Comparison of ENCODE assay signal across 16 cellular contexts in the genomic region with DNA sequence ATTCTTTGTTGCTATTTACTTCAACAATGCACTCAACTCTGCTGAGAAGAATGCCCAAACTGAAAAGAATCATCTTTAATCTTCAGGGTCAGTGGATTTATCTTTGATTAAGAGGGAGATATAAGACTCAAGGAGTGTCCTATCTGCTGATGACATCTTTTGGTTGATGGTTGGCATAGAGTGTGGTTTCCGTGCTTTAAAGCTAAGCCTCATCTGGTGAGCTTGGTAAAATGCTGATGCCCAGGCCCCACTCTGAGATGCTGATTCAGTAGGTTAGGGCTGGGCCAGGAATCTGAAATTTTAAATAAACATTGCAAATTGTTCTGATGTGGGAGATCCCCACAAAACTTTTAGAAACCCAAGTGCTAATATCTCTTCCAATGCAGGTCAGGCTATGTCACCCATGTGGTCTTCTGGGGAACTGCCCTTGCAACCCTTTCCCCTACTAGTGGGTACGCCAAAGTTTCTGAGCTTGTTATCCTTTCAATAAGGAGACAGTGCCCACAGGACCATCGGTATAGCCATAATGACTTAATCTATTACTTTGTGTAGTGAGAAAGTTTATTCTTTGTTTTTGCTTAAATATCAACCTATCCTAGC.
DNase-seq lines count a peak whose midpoint lies in the region; ATAC-seq and TF ChIP-seq lines count a peak whose summit lies in the region.
"Had no signal": no experiment of that assay in that cellular context is flagged by ENCODE, and none has a peak within 500 bp of the region (broad histone marks: within the 10 kb centered on the region; RNA-seq: fewer than 3 reads in every experiment).

No MANE protein-coding gene starts in this region.

- H3K27me3 ChIP-seq in CD4-positive, CD25-positive, alpha-beta regulatory T cell (ENCODE audit: control insufficient read depth, insufficient read depth, low read length) = no peaks in the 10 kb centered on the region
- H3K27me3 ChIP-seq in DOHH2 (ENCODE audit: control insufficient read depth, low read length) = no peaks in the 10 kb centered on the region
- no peaks in the 10 kb centered on the region for H3K27me3 ChIP-seq in naive thymus-derived CD4-positive, alpha-beta T cell (ENCODE audit: control insufficient read depth in 2 of 2, insufficient read depth in 2 of 2, low read length in 2 of 2)
- H3K27me3 ChIP-seq: left lung, thyroid gland had no signal

- H3K27ac Mint-ChIP-seq in CD4-positive, CD25-positive, alpha-beta regulatory T cell = peak overlapping the region; percentile 55 to 82 (median 77)
- H3K27ac Mint-ChIP-seq in activated T-helper 17 cell treated with anti-CD3 and anti-CD28 coated beads, Interleukin-2, amount 50 U/mL, for 72 hours = peak overlapping the region; percentile 76
- H3K27ac Mint-ChIP-seq in naive thymus-derived CD4-positive, alpha-beta T cell = peak overlapping the region in 8 of 9 donors; percentile 60 to 98 (median 90)
- no peak overlapping the region for H3K27ac Mint-ChIP-seq in activated T-helper 2 cell treated with anti-CD3 and anti-CD28 coated beads, Interferon-gamma antibody, Interleukin-2, Interleukin-4, amounts not matched to agents 10 μg/mL and 5 μg/mL and 100 μg/mL, durations not matched to agents 14 hours and 24 hours and 36 hours

- no peaks in the 10 kb centered on the region for H3K9me3 ChIP-seq in CD4-positive, CD25-positive, alpha-beta regulatory T cell (ENCODE audit: control insufficient read depth in 2 of 2, low read length in 2 of 2)
- H3K9me3 ChIP-seq in DOHH2 (ENCODE audit: control insufficient read depth, insufficient read depth, low read length) = no peaks in the 10 kb centered on the region
- no peaks in the 10 kb centered on the region for H3K9me3 ChIP-seq in naive thymus-derived CD4-positive, alpha-beta T cell (ENCODE audit: control insufficient read depth in 2 of 3, low read length in 3 of 3)
- H3K9me3 ChIP-seq: left lung, thyroid gland had no signal

- POLR2A ChIA-PET in naive thymus-derived CD4-positive, alpha-beta T cell (lab: Charles Lee) = interaction anchor here (0.6 to 2.5 kb wide), 10 partner anchors 10 to 251 kb away, joined by 3 to 8 read pairs (median 5); no protein-coding TSS in a partner anchor

- CTCF ChIA-PET in naive thymus-derived CD4-positive, alpha-beta T cell (lab: Charles Lee) = interaction anchor here (0.8 to 1.4 kb wide), 3 partner anchors 11 to 124 kb away, joined by 3 to 7 read pairs (median 4); no protein-coding TSS in a partner anchor

- intact Hi-C loops in naive thymus-derived CD4-positive, alpha-beta T cell (cut with micrococcal nuclease) = loop anchor here in 1 of 2 donors (2.0 kb wide), 1 partner anchor 14 kb away; no protein-coding TSS in a partner anchor
- intact Hi-C loops in activated T-helper 2 cell treated with anti-CD3 and anti-CD28 coated beads, Interferon-gamma antibody, Interleukin-2, Interleukin-4, amounts not matched to agents 10 μg/mL and 5 μg/mL and 100 μg/mL, durations not matched to agents 14 hours and 24 hours and 36 hours (cut with micrococcal nuclease) = no loop called here

- H3K4me1 Mint-ChIP-seq in CD4-positive, CD25-positive, alpha-beta regulatory T cell = peaks cover 10 to 80% (median 53%) of the 10 kb centered on the region in 4 donors
- H3K4me1 Mint-ChIP-seq in activated T-helper 17 cell treated with anti-CD3 and anti-CD28 coated beads, Interleukin-2, amount 50 U/mL, for 72 hours = peaks cover 24% of the 10 kb centered on the region
- H3K4me1 Mint-ChIP-seq in naive thymus-derived CD4-positive, alpha-beta T cell = peaks cover 34 to 92% (median 76%) of the 10 kb centered on the region in 7 donors
- peaks cover 14% of the 10 kb centered on the region for H3K4me1 Mint-ChIP-seq in activated T-helper 2 cell treated with anti-CD3 and anti-CD28 coated beads, Interferon-gamma antibody, Interleukin-2, Interleukin-4, amounts not matched to agents 10 μg/mL and 5 μg/mL and 100 μg/mL, durations not matched to agents 14 hours and 24 hours and 36 hours (ENCODE audit: low read depth)

- H3K9me2 ChIP-seq in DOHH2 (replicated peaks; ENCODE audit: control insufficient read depth, low read length) = no peaks in the 10 kb centered on the region

- H3K4me2 ChIP-seq in DOHH2 (ENCODE audit: low read length) = peak overlapping the region; percentile 87

- H3K27ac ChIP-seq in CD4-positive, CD25-positive, alpha-beta regulatory T cell (ENCODE audit: insufficient read depth, low read length, poor library complexity, severe bottlenecking) = peak overlapping the region; percentile 75
- peak overlapping the region; percentile 96 for H3K27ac ChIP-seq in DOHH2 (ENCODE audit: low read depth, low read length)
- peak overlapping the region; percentile 58 for H3K27ac ChIP-seq in naive thymus-derived CD4-positive, alpha-beta T cell (ENCODE audit: low read depth, low read length)
- H3K27ac ChIP-seq: left lung, thyroid gland had no signal

- no peaks in the 10 kb centered on the region for H4K20me1 ChIP-seq in DOHH2 (ENCODE audit: control insufficient read depth, insufficient read depth, low read depth, low read length)

- peaks cover 93% of the 10 kb centered on the region for H3K36me3 ChIP-seq in CD4-positive, CD25-positive, alpha-beta regulatory T cell (ENCODE audit: control insufficient read depth, insufficient read depth, low read length)
- peaks cover 94% of the 10 kb centered on the region for H3K36me3 ChIP-seq in DOHH2 (ENCODE audit: control insufficient read depth, low read length)
- H3K36me3 ChIP-seq in naive thymus-derived CD4-positive, alpha-beta T cell (ENCODE audit: control insufficient read depth in 2 of 3, insufficient read depth in 3 of 3, low read length in 3 of 3) = peaks cover 46 to 81% (median 73%) of the 10 kb centered on the region in 3 experiments
- H3K36me3 ChIP-seq: thyroid gland had no signal

- no peaks in the 10 kb centered on the region for H3K9me3 Mint-ChIP-seq in CD4-positive, CD25-positive, alpha-beta regulatory T cell
- H3K9me3 Mint-ChIP-seq in activated T-helper 17 cell treated with anti-CD3 and anti-CD28 coated beads, Interleukin-2, amount 50 U/mL, for 72 hours = no peaks in the 10 kb centered on the region
- no peaks in the 10 kb centered on the region for H3K9me3 Mint-ChIP-seq in naive thymus-derived CD4-positive, alpha-beta T cell
- no peaks in the 10 kb centered on the region for H3K9me3 Mint-ChIP-seq in activated T-helper 2 cell treated with anti-CD3 and anti-CD28 coated beads, Interferon-gamma antibody, Interleukin-2, Interleukin-4, amounts not matched to agents 10 μg/mL and 5 μg/mL and 100 μg/mL, durations not matched to agents 14 hours and 24 hours and 36 hours

- H3K4me1 ChIP-seq in CD4-positive, CD25-positive, alpha-beta regulatory T cell (ENCODE audit: control insufficient read depth, insufficient read depth, low read length, poor library complexity, severe bottlenecking) = peaks cover 60% of the 10 kb centered on the region
- H3K4me1 ChIP-seq in DOHH2 (ENCODE audit: control insufficient read depth, low read length) = peaks cover 80% of the 10 kb centered on the region
- H3K4me1 ChIP-seq in naive thymus-derived CD4-positive, alpha-beta T cell (ENCODE audit: control insufficient read depth in 2 of 2, insufficient read depth in 2 of 2, low read length in 2 of 2) = peaks cover 25 to 74% of the 10 kb centered on the region in 2 donors
- H3K4me1 ChIP-seq: left lung, thyroid gland had no signal

- peaks cover 52% of the 10 kb centered on the region for H3F3A ChIP-seq in DOHH2 (ENCODE audit: control insufficient read depth, insufficient read depth)

- no peaks in the 10 kb centered on the region for H3K27me3 Mint-ChIP-seq in CD4-positive, CD25-positive, alpha-beta regulatory T cell
- H3K27me3 Mint-ChIP-seq in activated T-helper 17 cell treated with anti-CD3 and anti-CD28 coated beads, Interleukin-2, amount 50 U/mL, for 72 hours = no peaks in the 10 kb centered on the region
- no peaks in the 10 kb centered on the region for H3K27me3 Mint-ChIP-seq in naive thymus-derived CD4-positive, alpha-beta T cell
- no peaks in the 10 kb centered on the region for H3K27me3 Mint-ChIP-seq in activated T-helper 2 cell treated with anti-CD3 and anti-CD28 coated beads, Interferon-gamma antibody, Interleukin-2, Interleukin-4, amounts not matched to agents 10 μg/mL and 5 μg/mL and 100 μg/mL, durations not matched to agents 14 hours and 24 hours and 36 hours (ENCODE audit: low read depth)

- H3K36me3 Mint-ChIP-seq in CD4-positive, CD25-positive, alpha-beta regulatory T cell = peaks cover 64% of the 10 kb centered on the region
- H3K36me3 Mint-ChIP-seq in activated T-helper 17 cell treated with anti-CD3 and anti-CD28 coated beads, Interleukin-2, amount 50 U/mL, for 72 hours (ENCODE audit: low read depth) = peaks cover 98% of the 10 kb centered on the region
- H3K36me3 Mint-ChIP-seq in naive thymus-derived CD4-positive, alpha-beta T cell = peaks cover 9 to 67% (median 46%) of the 10 kb centered on the region in 5 donors
- H3K36me3 Mint-ChIP-seq in activated T-helper 2 cell treated with anti-CD3 and anti-CD28 coated beads, Interferon-gamma antibody, Interleukin-2, Interleukin-4, amounts not matched to agents 10 μg/mL and 5 μg/mL and 100 μg/mL, durations not matched to agents 14 hours and 24 hours and 36 hours (ENCODE audit: low read depth) = peaks cover 56% of the 10 kb centered on the region

- TF ChIP-seq CTCF in DOHH2 (IDR thresholded peaks at IDR 0.05; ENCODE audit: low read depth, low read length, poor library complexity, severe bottlenecking) = peak; percentile 23

- no peak for DNase-seq in CD4-positive, CD25-positive, alpha-beta regulatory T cell
- no peak for DNase-seq in naive thymus-derived CD4-positive, alpha-beta T cell
- no peak for DNase-seq in activated T-helper 2 cell treated with anti-CD3 and anti-CD28 coated beads, Interferon-gamma antibody, Interleukin-2, Interleukin-4, amounts not matched to agents 10 μg/mL and 5 μg/mL and 100 μg/mL, durations not matched to agents 14 hours and 24 hours and 36 hours (ENCODE audit: low spot score)
- DNase-seq in DMS53 treated with DMSO at 0.1 percent for 48 hours (lab: John Stamatoyannopoulos, UW; ENCODE audit: unreplicated experiment) (no peak), cortex of kidney (lab: John Stamatoyannopoulos, UW) (no peak)
- DNase-seq: anterior cingulate cortex; COR-L47; effector CD4-positive, alpha-beta T cell; glutamatergic neuron; left lung; NCI-H1105 treated with DMSO at 0.1 percent for 48 hours; NCI-H510A; thyroid gland had no signal

- no peak for ATAC-seq in CD4-positive, CD25-positive, alpha-beta regulatory T cell (ENCODE audit: low read depth in 2 of 2)
- no peak for ATAC-seq in activated T-helper 17 cell treated with anti-CD3 and anti-CD28 coated beads, Interleukin-2, amount 50 U/mL, for 72 hours (replicated peaks)
- peak; percentile 16 for ATAC-seq in naive thymus-derived CD4-positive, alpha-beta T cell
- ATAC-seq in HG03045 (IDR thresholded peaks at IDR 0.05; ENCODE audit: unreplicated experiment) = no peak
- ATAC-seq: left lung had no signal

- H3K4me3 ChIP-seq in CD4-positive, CD25-positive, alpha-beta regulatory T cell (ENCODE audit: low read depth, low read length) = no peak overlapping the region
- peak overlapping the region; percentile 53 for H3K4me3 ChIP-seq in DOHH2 (ENCODE audit: low read length)
- no peak overlapping the region for H3K4me3 ChIP-seq in naive thymus-derived CD4-positive, alpha-beta T cell (ENCODE audit: low read length)
- H3K4me3 ChIP-seq: left lung, thyroid gland had no signal

- H3K79me2 ChIP-seq in DOHH2 (ENCODE audit: control insufficient read depth, low read length) = peaks cover 18% of the 10 kb centered on the region

- peak overlapping the region in 3 of 4 donors; percentile 33 to 69 (median 38) for H3K4me3 Mint-ChIP-seq in CD4-positive, CD25-positive, alpha-beta regulatory T cell
- no peak overlapping the region for H3K4me3 Mint-ChIP-seq in activated T-helper 17 cell treated with anti-CD3 and anti-CD28 coated beads, Interleukin-2, amount 50 U/mL, for 72 hours
- peak overlapping the region in 8 of 10 donors; percentile 10 to 66 (median 38) for H3K4me3 Mint-ChIP-seq in naive thymus-derived CD4-positive, alpha-beta T cell
- no peak overlapping the region for H3K4me3 Mint-ChIP-seq in activated T-helper 2 cell treated with anti-CD3 and anti-CD28 coated beads, Interferon-gamma antibody, Interleukin-2, Interleukin-4, amounts not matched to agents 10 μg/mL and 5 μg/mL and 100 μg/mL, durations not matched to agents 14 hours and 24 hours and 36 hours (ENCODE audit: low read depth)

Comparison
In these comparisons a context has a peak if more than half of its experiments do, and no peak if none do; other contexts are left out.
1. H3K4me3 Mint-ChIP-seq: peak in CD4-positive, CD25-positive, alpha-beta regulatory T cell (3 of 4) and naive thymus-derived CD4-positive, alpha-beta T cell (8 of 10); none in activated T-helper 17 cell treated with anti-CD3 and anti-CD28 coated beads, Interleukin-2, amount 50 U/mL, for 72 hours (single experiment) and activated T-helper 2 cell treated with anti-CD3 and anti-CD28 coated beads, Interferon-gamma antibody, Interleukin-2, Interleukin-4, amounts not matched to agents 10 μg/mL and 5 μg/mL and 100 μg/mL, durations not matched to agents 14 hours and 24 hours and 36 hours (single experiment).
2. Peak in every context shown above with its lines, with median percentiles within 50 percentile points of each other: H3K27ac ChIP-seq.